In genomic region chr17:77418609-77419008, GRCh38 we compare ENCODE assay signal across 28 cellular contexts.
DNase-seq lines count a peak whose midpoint lies in the region; ATAC-seq, FAIRE-seq and TF ChIP-seq lines count a peak whose summit lies in the region.
"Had no signal": no experiment of that assay in that cellular context is flagged by ENCODE, and none has a peak within 500 bp of the region (broad histone marks: within the 10 kb centered on the region; RNA-seq: fewer than 3 reads in every experiment).

No MANE protein-coding gene starts in this region.

- H3K9ac ChIP-seq in kidney (ENCODE audit: low read length in 2 of 2) (no peak overlapping the region), stomach smooth muscle (ENCODE audit: low read length in 2 of 2) (peak overlapping the region in 1 of 2 donors; percentile 12)

- DNase-seq in activated CD8-positive, alpha-beta T cell treated with anti-CD3 and anti-CD28 coated beads, Interleukin-2, amount 10 ng/mL, durations not matched to agents 7 days and 5 days = no peak
- DNase-seq in activated CD8-positive, alpha-beta T cell treated with anti-CD3 and anti-CD28 coated beads for 36 hours = no peak
- no peak for DNase-seq in T-cell
- peak; percentile 66 for DNase-seq in kidney
- DNase-seq in activated CD4-positive, alpha-beta T cell treated with anti-CD3 and anti-CD28 coated beads for 48 hours = no peak
- DNase-seq: activated B cell treated with CpG ODN at 0.5 μM for 24 hours; activated gamma-delta T cell treated with Interleukin-2 at 50 U/mL for 16 hours; activated T-cell treated with anti-CD3 and anti-CD28 coated beads, Interleukin-2, amount 50 U/mL, for 1 hour; DMS53; effector memory CD4-positive, alpha-beta T cell; gastrocnemius medialis; GF-D8; GOT3; islet precursor cell; mucosa of descending colon; NCI-H1105 treated with DMSO at 0.1 percent for 48 hours; NCI-H2081; NCI-H226; NCI-H82; substantia nigra; T-helper 9 cell; upper lobe of right lung had no signal

- H3K4me3 ChIP-seq in kidney (ENCODE audit: low read length in 2 of 2) (no peak overlapping the region), stomach smooth muscle (ENCODE audit: low read length in 2 of 2) (no peak overlapping the region)
- H3K4me3 ChIP-seq: gastrocnemius medialis, mucosa of descending colon, prostate gland, upper lobe of right lung had no signal

- no peaks in the 10 kb centered on the region for H3K9me3 ChIP-seq in kidney (ENCODE audit: control insufficient read depth in 1 of 2, low read length in 2 of 2)
- no peaks in the 10 kb centered on the region for H3K9me3 ChIP-seq in stomach smooth muscle (ENCODE audit: control insufficient read depth in 2 of 2, low read length in 2 of 2)
- H3K9me3 ChIP-seq: gastrocnemius medialis, mucosa of descending colon, prostate gland, upper lobe of right lung had no signal

- peaks cover 43% of the 10 kb centered on the region for H3K36me3 Mint-ChIP-seq in activated CD8-positive, alpha-beta T cell treated with anti-CD3 and anti-CD28 coated beads, Interleukin-2, amount 10 ng/mL, durations not matched to agents 7 days and 5 days (ENCODE audit: low read depth)
- H3K36me3 Mint-ChIP-seq in activated CD8-positive, alpha-beta T cell treated with anti-CD3 and anti-CD28 coated beads for 36 hours (ENCODE audit: low read depth) = peaks cover 3% of the 10 kb centered on the region
- no peaks in the 10 kb centered on the region for H3K36me3 Mint-ChIP-seq in T-cell

- intact Hi-C loops in activated CD8-positive, alpha-beta T cell treated with anti-CD3 and anti-CD28 coated beads for 36 hours (cut with micrococcal nuclease) = no loop called here
- intact Hi-C loops in kidney (cut with DNase I) = no loop called here

- TF ChIP-seq CTCF in activated CD8-positive, alpha-beta T cell treated with anti-CD3 and anti-CD28 coated beads for 36 hours (IDR thresholded peaks at IDR 0.05) = no peak
- TF ChIP-seq CTCF in kidney (IDR thresholded peaks at IDR 0.05; ENCODE audit: borderline replicate concordance, extremely low read depth, insufficient read depth) = no peak

- ATAC-seq in activated CD8-positive, alpha-beta T cell treated with anti-CD3 and anti-CD28 coated beads, Interleukin-2, amount 10 ng/mL, durations not matched to agents 7 days and 5 days = no peak
- ATAC-seq in activated CD8-positive, alpha-beta T cell treated with anti-CD3 and anti-CD28 coated beads for 36 hours = no peak
- ATAC-seq in T-cell (replicated peaks in 1 of 4) (no peak), HG03039 (IDR thresholded peaks at IDR 0.05; ENCODE audit: unreplicated experiment) (no peak), GM18907 (IDR thresholded peaks at IDR 0.05; ENCODE audit: unreplicated experiment) (no peak)
- ATAC-seq: gastrocnemius medialis, mucosa of descending colon had no signal

- H3K4me3 Mint-ChIP-seq in activated CD8-positive, alpha-beta T cell treated with anti-CD3 and anti-CD28 coated beads, Interleukin-2, amount 10 ng/mL, durations not matched to agents 7 days and 5 days = no peak overlapping the region
- H3K4me3 Mint-ChIP-seq in activated CD8-positive, alpha-beta T cell treated with anti-CD3 and anti-CD28 coated beads for 36 hours = no peak overlapping the region
- H3K4me3 Mint-ChIP-seq in T-cell = peak overlapping the region in 1 of 3 donors; percentile 17
- H3K4me3 Mint-ChIP-seq: activated B cell treated with CpG ODN at 0.5 μM for 24 hours had no signal

- no peak for FAIRE-seq in kidney (lab: Jason Lieb, UNC)
- FAIRE-seq: GM18507 had no signal

- POLR2A ChIA-PET in activated CD8-positive, alpha-beta T cell treated with anti-CD3 and anti-CD28 coated beads, Interleukin-2, amount 10 ng/mL, durations not matched to agents 7 days and 5 days (lab: Charles Lee) = interaction anchor here (0.6 to 1.0 kb wide), 2 partner anchors 11 to 281 kb away, joined by 3 read pairs; no protein-coding TSS in a partner anchor
- POLR2A ChIA-PET in activated CD8-positive, alpha-beta T cell treated with anti-CD3 and anti-CD28 coated beads for 36 hours (lab: Charles Lee) = interaction anchor here (1.2 to 2.6 kb wide), 2 partner anchors 9 to 11 kb away, joined by 4 to 11 read pairs; no protein-coding TSS in a partner anchor
- POLR2A ChIA-PET in T-cell (lab: Charles Lee) = no interaction called here

- H3K4me1 Mint-ChIP-seq in activated CD8-positive, alpha-beta T cell treated with anti-CD3 and anti-CD28 coated beads, Interleukin-2, amount 10 ng/mL, durations not matched to agents 7 days and 5 days (ENCODE audit: low read depth) = peaks cover 79% of the 10 kb centered on the region
- H3K4me1 Mint-ChIP-seq in activated CD8-positive, alpha-beta T cell treated with anti-CD3 and anti-CD28 coated beads for 36 hours (ENCODE audit: low read depth) = peaks cover 47% of the 10 kb centered on the region
- H3K4me1 Mint-ChIP-seq in T-cell = peaks cover 56 to 63% (median 61%) of the 10 kb centered on the region in 3 donors

- H3K27ac Mint-ChIP-seq in activated CD8-positive, alpha-beta T cell treated with anti-CD3 and anti-CD28 coated beads, Interleukin-2, amount 10 ng/mL, durations not matched to agents 7 days and 5 days = peak overlapping the region; percentile 55
- H3K27ac Mint-ChIP-seq in activated CD8-positive, alpha-beta T cell treated with anti-CD3 and anti-CD28 coated beads for 36 hours = no peak overlapping the region
- peak overlapping the region; percentile 15 to 39 for H3K27ac Mint-ChIP-seq in T-cell
- H3K27ac Mint-ChIP-seq: activated B cell treated with CpG ODN at 0.5 μM for 24 hours had no signal

- CTCF ChIA-PET in activated CD8-positive, alpha-beta T cell treated with anti-CD3 and anti-CD28 coated beads, Interleukin-2, amount 10 ng/mL, durations not matched to agents 7 days and 5 days (lab: Charles Lee) = interaction anchor here (1.4 to 4.3 kb wide), 4 partner anchors 12 to 22 kb away, joined by 3 to 53 read pairs (median 6); no protein-coding TSS in a partner anchor
- CTCF ChIA-PET in activated CD8-positive, alpha-beta T cell treated with anti-CD3 and anti-CD28 coated beads for 36 hours (lab: Charles Lee) = interaction anchor here (1.0 to 1.6 kb wide), 5 partner anchors 11 to 351 kb away, joined by 3 to 8 read pairs (median 4); no protein-coding TSS in a partner anchor
- CTCF ChIA-PET in T-cell (lab: Charles Lee) = interaction anchor here in 1 of 2 donors (0.6 kb wide), 1 partner anchor 18 kb away, joined by 3 read pairs; no protein-coding TSS in a partner anchor

- H3K27ac ChIP-seq in kidney (ENCODE audit: low read depth in 2 of 2, low read length in 2 of 2) (no peak overlapping the region), stomach smooth muscle (ENCODE audit: low read length) (peak overlapping the region; percentile 100)
- H3K27ac ChIP-seq: HL-60 had no signal

- no peaks in the 10 kb centered on the region for H3K36me3 ChIP-seq in kidney (ENCODE audit: control insufficient read depth in 1 of 2, insufficient read depth in 2 of 2, low read length in 2 of 2)
- H3K36me3 ChIP-seq in stomach smooth muscle (ENCODE audit: control insufficient read depth in 2 of 2, insufficient read depth in 2 of 2, low read length in 2 of 2) = no peaks in the 10 kb centered on the region
- H3K36me3 ChIP-seq: gastrocnemius medialis, prostate gland had no signal

- H3K9me3 Mint-ChIP-seq in activated CD8-positive, alpha-beta T cell treated with anti-CD3 and anti-CD28 coated beads, Interleukin-2, amount 10 ng/mL, durations not matched to agents 7 days and 5 days (ENCODE audit: insufficient read depth) = no peaks in the 10 kb centered on the region
- no peaks in the 10 kb centered on the region for H3K9me3 Mint-ChIP-seq in activated CD8-positive, alpha-beta T cell treated with anti-CD3 and anti-CD28 coated beads for 36 hours
- no peaks in the 10 kb centered on the region for H3K9me3 Mint-ChIP-seq in T-cell
- H3K9me3 Mint-ChIP-seq: activated B cell treated with CpG ODN at 0.5 μM for 24 hours had no signal

- no peaks in the 10 kb centered on the region for H3K27me3 Mint-ChIP-seq in activated CD8-positive, alpha-beta T cell treated with anti-CD3 and anti-CD28 coated beads, Interleukin-2, amount 10 ng/mL, durations not matched to agents 7 days and 5 days (ENCODE audit: low read depth)
- H3K27me3 Mint-ChIP-seq in activated CD8-positive, alpha-beta T cell treated with anti-CD3 and anti-CD28 coated beads for 36 hours = no peaks in the 10 kb centered on the region
- no peaks in the 10 kb centered on the region for H3K27me3 Mint-ChIP-seq in T-cell
- H3K27me3 Mint-ChIP-seq: activated B cell treated with CpG ODN at 0.5 μM for 24 hours had no signal

- H3K4me1 ChIP-seq in kidney (ENCODE audit: control insufficient read depth in 1 of 2, insufficient read depth in 1 of 2, low read depth in 1 of 2, low read length in 2 of 2) = peaks cover 7 to 26% of the 10 kb centered on the region in 2 donors
- peaks cover 67% of the 10 kb centered on the region for H3K4me1 ChIP-seq in stomach smooth muscle (ENCODE audit: control insufficient read depth, insufficient read depth, low read length)

- H3K27me3 ChIP-seq in stomach smooth muscle (ENCODE audit: control insufficient read depth in 1 of 2, insufficient read depth in 2 of 2, low read length in 2 of 2) = no peaks in the 10 kb centered on the region
- H3K27me3 ChIP-seq: gastrocnemius medialis, upper lobe of right lung had no signal

Comparison
In these comparisons a context has a peak if more than half of its experiments do, and no peak if none do; other contexts are left out.
1. POLR2A ChIA-PET loops: an anchor here in activated CD8-positive, alpha-beta T cell treated with anti-CD3 and anti-CD28 coated beads, Interleukin-2, amount 10 ng/mL, durations not matched to agents 7 days and 5 days (0.6 to 1.0 kb wide) and activated CD8-positive, alpha-beta T cell treated with anti-CD3 and anti-CD28 coated beads for 36 hours (1.2 to 2.6 kb wide); none called in T-cell.